In genomic region chr2:174992886-174993285, GRCh38 we compare ENCODE assay signal across 26 cellular contexts.
"Had no signal": no experiment of that assay in that cellular context is flagged by ENCODE, and none has a peak within 500 bp of the region (broad histone marks: within the 10 kb centered on the region; RNA-seq: fewer than 3 reads in every experiment).

No MANE protein-coding gene starts in this region.

- H3K36me3 Mint-ChIP-seq: activated naive CD4-positive, alpha-beta T cell treated with anti-CD3 and anti-CD28 coated beads, Interleukin-2, amount 10 ng/mL, durations not matched to agents 7 days and 5 days; activated naive CD4-positive, alpha-beta T cell treated with anti-CD3 and anti-CD28 coated beads, Interleukin-2, amount 50 U/mL, for 72 hours had no signal

- H3K4me3 Mint-ChIP-seq: activated CD4-positive, alpha-beta memory T cell treated with anti-CD3 and anti-CD28 coated beads, Interleukin-2, amount 10 ng/mL, durations not matched to agents 7 days and 5 days; activated CD4-positive, alpha-beta T cell treated with anti-CD3 and anti-CD28 coated beads, Interleukin-2, amount 10 ng/mL, durations not matched to agents 7 days and 5 days; activated naive CD4-positive, alpha-beta T cell treated with anti-CD3 and anti-CD28 coated beads, Interleukin-2, amount 10 ng/mL, durations not matched to agents 7 days and 5 days; activated T-cell treated with anti-CD3 and anti-CD28 coated beads, Interleukin-2, amount 50 U/mL, for 24 hours; activated T-cell treated with anti-CD3 and anti-CD28 coated beads, Interleukin-2, amount 50 U/mL, for 72 hours; central memory CD8-positive, alpha-beta T cell; dendritic cell treated with granulocyte-macrophage colony-stimulating factor and Interleukin-4, amounts not matched to agents 40 ng/mL and 50 ng/mL, for 4 days; endodermal cell had no signal

- H3K27ac Mint-ChIP-seq: activated CD4-positive, alpha-beta memory T cell treated with anti-CD3 and anti-CD28 coated beads, Interleukin-2, amount 10 ng/mL, durations not matched to agents 7 days and 5 days; activated CD4-positive, alpha-beta T cell treated with anti-CD3 and anti-CD28 coated beads, Interleukin-2, amount 10 ng/mL, durations not matched to agents 7 days and 5 days; activated naive CD4-positive, alpha-beta T cell treated with anti-CD3 and anti-CD28 coated beads, Interleukin-2, amount 10 ng/mL, durations not matched to agents 7 days and 5 days; activated naive CD4-positive, alpha-beta T cell treated with anti-CD3 and anti-CD28 coated beads, Interleukin-2, amount 50 U/mL, for 72 hours; activated T-cell treated with anti-CD3 and anti-CD28 coated beads, Interleukin-2, amount 50 U/mL, for 24 hours; activated T-cell treated with anti-CD3 and anti-CD28 coated beads, Interleukin-2, amount 50 U/mL, for 72 hours; dendritic cell treated with granulocyte-macrophage colony-stimulating factor and Interleukin-4, amounts not matched to agents 40 ng/mL and 50 ng/mL, for 4 days; endodermal cell had no signal

- H3K4me3 ChIP-seq: coronary artery, dorsolateral prefrontal cortex had no signal

- DNase-seq: activated CD4-positive, alpha-beta memory T cell treated with anti-CD3 and anti-CD28 coated beads, Interleukin-2, amount 10 ng/mL, durations not matched to agents 7 days and 5 days; activated CD4-positive, alpha-beta T cell treated with anti-CD3 and anti-CD28 coated beads for 1 hour; activated CD4-positive, alpha-beta T cell treated with anti-CD3 and anti-CD28 coated beads for 4 hours; activated CD4-positive, alpha-beta T cell treated with anti-CD3 and anti-CD28 coated beads, Interleukin-2, amount 10 ng/mL, durations not matched to agents 7 days and 5 days; activated CD4-positive, alpha-beta T cell treated with anti-CD3 and anti-CD28 coated beads, Interleukin-2, amount 50 U/mL, for 4 hours; activated CD4-positive, CD25-positive, alpha-beta regulatory T cell; activated CD8-positive, alpha-beta memory T cell treated with anti-CD3 and anti-CD28 coated beads, Interleukin-2, amount 50 U/mL, for 48 hours; activated gamma-delta T cell; activated naive CD4-positive, alpha-beta T cell; activated naive CD4-positive, alpha-beta T cell treated with anti-CD3 and anti-CD28 coated beads, Interleukin-2, amount 10 ng/mL, durations not matched to agents 7 days and 5 days; activated T-cell treated with anti-CD3 and anti-CD28 coated beads for 4 hours; activated T-cell treated with anti-CD3 and anti-CD28 coated beads, Interleukin-2, amount 50 U/mL, for 24 hours; activated T-cell treated with anti-CD3 and anti-CD28 coated beads, Interleukin-2, amount 50 U/mL, for 72 hours; amniotic stem cell; anterior cingulate cortex; brain microvascular endothelial cell; dorsolateral prefrontal cortex; effector memory CD4-positive, alpha-beta T cell; endodermal cell; foreskin fibroblast; glutamatergic neuron; T-helper 2 cell had no signal

- H3K4me1 Mint-ChIP-seq: activated naive CD4-positive, alpha-beta T cell treated with anti-CD3 and anti-CD28 coated beads, Interleukin-2, amount 10 ng/mL, durations not matched to agents 7 days and 5 days had no signal

- H3K27ac ChIP-seq: brain microvascular endothelial cell, coronary artery had no signal

- H3K36me3 ChIP-seq: brain microvascular endothelial cell had no signal

- H3K9me3 Mint-ChIP-seq: activated CD4-positive, alpha-beta memory T cell treated with anti-CD3 and anti-CD28 coated beads, Interleukin-2, amount 10 ng/mL, durations not matched to agents 7 days and 5 days; activated CD4-positive, alpha-beta T cell treated with anti-CD3 and anti-CD28 coated beads, Interleukin-2, amount 10 ng/mL, durations not matched to agents 7 days and 5 days; activated naive CD4-positive, alpha-beta T cell treated with anti-CD3 and anti-CD28 coated beads, Interleukin-2, amount 10 ng/mL, durations not matched to agents 7 days and 5 days; activated naive CD4-positive, alpha-beta T cell treated with anti-CD3 and anti-CD28 coated beads, Interleukin-2, amount 50 U/mL, for 72 hours; activated T-cell treated with anti-CD3 and anti-CD28 coated beads, Interleukin-2, amount 50 U/mL, for 24 hours; activated T-cell treated with anti-CD3 and anti-CD28 coated beads, Interleukin-2, amount 50 U/mL, for 72 hours; central memory CD8-positive, alpha-beta T cell; dendritic cell treated with granulocyte-macrophage colony-stimulating factor and Interleukin-4, amounts not matched to agents 40 ng/mL and 50 ng/mL, for 4 days had no signal

- H3K27me3 ChIP-seq: brain microvascular endothelial cell, dorsolateral prefrontal cortex had no signal
